In genomic region chr10:17854044-17854652, GRCh38 we compare ENCODE assay signal across 17 cellular contexts. TPM values are rescaled to one million over a fixed set of nuclear protein-coding genes. Genes with fewer than 3 reads are reported as not detected.
A peak's percentile ranks its signal among the peaks of the same experiment; 100 is the strongest.
DNase-seq lines count a peak whose midpoint lies in the region; ATAC-seq and TF ChIP-seq lines count a peak whose summit lies in the region.
"Had no signal": no experiment of that assay in that cellular context is flagged by ENCODE, and none has a peak within 500 bp of the region (broad histone marks: within the 10 kb centered on the region; RNA-seq: fewer than 3 reads in every experiment).

No MANE protein-coding gene starts in this region.

- no peak overlapping the region for H2BK15ac ChIP-seq in H9 (ENCODE audit: low read depth, low read length)

- no peak overlapping the region for H2AFZ ChIP-seq in H9 (ENCODE audit: low read length)

- H3K4me1 ChIP-seq in H9 (ENCODE audit: insufficient read depth, low read length) = no peaks in the 10 kb centered on the region

- H2BK5ac ChIP-seq in H9 (ENCODE audit: insufficient read length, low read length) = no peak overlapping the region

- H3K23me2 ChIP-seq in H9 (ENCODE audit: insufficient read length, low read depth, low read length, poor library complexity, severe bottlenecking) = no peaks in the 10 kb centered on the region

- no peak overlapping the region for H3K27ac Mint-ChIP-seq in CD4-positive, alpha-beta T cell
- H3K27ac Mint-ChIP-seq in central memory CD8-positive, alpha-beta T cell (ENCODE audit: low read depth) = peak overlapping the region; percentile 12
- H3K27ac Mint-ChIP-seq in H9 = no peak overlapping the region
- no peak overlapping the region for H3K27ac Mint-ChIP-seq in stimulated activated memory B cell treated with anti-CD40 and anti-IgM and Interleukin-4, amounts not matched to agents 10 μg/mL and 1 μg/mL and 100 μg/mL, for 72 hours

- H3K56ac ChIP-seq in H9 (ENCODE audit: insufficient read length, low read depth, low read length) = no peak overlapping the region

- H3K18ac ChIP-seq in H9 (ENCODE audit: insufficient read length, low read depth, low read length) = no peak overlapping the region

- no peak overlapping the region for H3K14ac ChIP-seq in H9 (ENCODE audit: insufficient read depth, low read length)

- no peaks in the 10 kb centered on the region for H3K27me3 Mint-ChIP-seq in CD4-positive, alpha-beta T cell
- no peaks in the 10 kb centered on the region for H3K27me3 Mint-ChIP-seq in central memory CD8-positive, alpha-beta T cell
- H3K27me3 Mint-ChIP-seq in H9 (ENCODE audit: low read depth) = no peaks in the 10 kb centered on the region
- no peaks in the 10 kb centered on the region for H3K27me3 Mint-ChIP-seq in stimulated activated memory B cell treated with anti-CD40 and anti-IgM and Interleukin-4, amounts not matched to agents 10 μg/mL and 1 μg/mL and 100 μg/mL, for 72 hours

- peak; percentile 43 for ATAC-seq in CD4-positive, alpha-beta T cell (ENCODE audit: poor library complexity)
- ATAC-seq in GM18907 (IDR thresholded peaks at IDR 0.05; ENCODE audit: unreplicated experiment) (peak; percentile 59), HG03442 (IDR thresholded peaks at IDR 0.05; ENCODE audit: unreplicated experiment) (peak; percentile 69)
- ATAC-seq in central memory CD8-positive, alpha-beta T cell (replicated peaks; ENCODE audit: extremely low read depth, poor library complexity, severe bottlenecking) = peak; percentile 81
- no peak for ATAC-seq in stimulated activated memory B cell treated with anti-CD40 and anti-IgM and Interleukin-4, amounts not matched to agents 10 μg/mL and 1 μg/mL and 100 μg/mL, for 72 hours
- ATAC-seq: PC-3 had no signal

- H3K27ac ChIP-seq in CD4-positive, alpha-beta T cell (ENCODE audit: low read depth, low read length) = no peak overlapping the region
- H3K27ac ChIP-seq in H9 (ENCODE audit: insufficient read length, low read depth, low read length) = no peak overlapping the region
- H3K27ac ChIP-seq: KMS-11 had no signal

- no peaks in the 10 kb centered on the region for H3K79me1 ChIP-seq in H9 (ENCODE audit: insufficient read depth, low read depth, low read length, poor library complexity, severe bottlenecking)

- H4K5ac ChIP-seq in H9 (ENCODE audit: insufficient read length, low read depth, low read length) = no peak overlapping the region

- H2BK120ac ChIP-seq in H9 (ENCODE audit: low read depth, low read length, poor library complexity, severe bottlenecking) = no peak overlapping the region

- H2BK20ac ChIP-seq in H9 (ENCODE audit: low read depth, low read length, poor library complexity, severe bottlenecking) = no peak overlapping the region

- H3K79me2 ChIP-seq in H9 (ENCODE audit: insufficient read depth, low read length) = no peaks in the 10 kb centered on the region

- H3K36me3 Mint-ChIP-seq in CD4-positive, alpha-beta T cell (ENCODE audit: low read depth) = no peaks in the 10 kb centered on the region
- no peaks in the 10 kb centered on the region for H3K36me3 Mint-ChIP-seq in central memory CD8-positive, alpha-beta T cell (ENCODE audit: insufficient read depth)
- no peaks in the 10 kb centered on the region for H3K36me3 Mint-ChIP-seq in H9 (ENCODE audit: insufficient read depth in 1 of 3, low read depth in 3 of 3)
- H3K36me3 Mint-ChIP-seq in stimulated activated memory B cell treated with anti-CD40 and anti-IgM and Interleukin-4, amounts not matched to agents 10 μg/mL and 1 μg/mL and 100 μg/mL, for 72 hours = no peaks in the 10 kb centered on the region

- no peak overlapping the region for H2AK5ac ChIP-seq in H9 (ENCODE audit: insufficient read length, low read length)

- no peak overlapping the region for H2BK12ac ChIP-seq in H9 (ENCODE audit: insufficient read length, low read depth, low read length)

- TF ChIP-seq CTCF in CD4-positive, alpha-beta T cell (IDR thresholded peaks at IDR 0.05) = no peak
- TF ChIP-seq CTCF in H9 (conservative IDR thresholded peaks at IDR 0.05) = no peak

- H3K9ac ChIP-seq in H9 (ENCODE audit: extremely low read depth, insufficient read length, low read length) = no peak overlapping the region
- H3K9ac ChIP-seq: KMS-11, SK-N-SH had no signal

- no peak overlapping the region for H4K8ac ChIP-seq in H9 (replicated peaks; ENCODE audit: insufficient read length, low read depth, low read length)

- no peaks in the 10 kb centered on the region for H4K20me1 ChIP-seq in H9 (ENCODE audit: control insufficient read depth, insufficient read depth, insufficient read length)

- H3K9me3 ChIP-seq in CD4-positive, alpha-beta T cell (ENCODE audit: control insufficient read depth, low read length) = no peaks in the 10 kb centered on the region
- no peaks in the 10 kb centered on the region for H3K9me3 ChIP-seq in H9 (ENCODE audit: control insufficient read depth, low read depth, low read length)
- H3K9me3 ChIP-seq: SK-N-SH had no signal

- no CpG with 5 or more reads among the region's 7 CpGs for WGBS in H9 (ENCODE audit: extremely low coverage, insufficient read length, low lambda C conversion rate)

- H3K27me3 ChIP-seq in CD4-positive, alpha-beta T cell (ENCODE audit: control insufficient read depth, insufficient read depth, low read length) = no peaks in the 10 kb centered on the region
- H3K27me3 ChIP-seq in H9 (ENCODE audit: insufficient read depth, low read length) = no peaks in the 10 kb centered on the region

- no peak overlapping the region for H3T11ph ChIP-seq in H9 (ENCODE audit: low read length)

- DNase-seq in CD4-positive, alpha-beta T cell = no peak
- no peak for DNase-seq in central memory CD8-positive, alpha-beta T cell (ENCODE audit: low spot score in 2 of 2)
- no peak for DNase-seq in C1 segment of cervical spinal cord (lab: John Stamatoyannopoulos, UW)
- no peak for DNase-seq in A172 (ENCODE audit: low spot score)
- no peak for DNase-seq in H9
- DNase-seq: activated CD8-positive, alpha-beta memory T cell treated with anti-CD3 and anti-CD28 coated beads for 24 hours; activated gamma-delta T cell; NCI-H187; NCI-H510A treated with DMSO at 0.1 percent for 48 hours; nephron progenitor cell; PC-3; SK-N-SH had no signal

- H3K4me3 Mint-ChIP-seq in CD4-positive, alpha-beta T cell = no peak overlapping the region
- H3K4me3 Mint-ChIP-seq in central memory CD8-positive, alpha-beta T cell = no peak overlapping the region
- no peak overlapping the region for H3K4me3 Mint-ChIP-seq in H9
- no peak overlapping the region for H3K4me3 Mint-ChIP-seq in stimulated activated memory B cell treated with anti-CD40 and anti-IgM and Interleukin-4, amounts not matched to agents 10 μg/mL and 1 μg/mL and 100 μg/mL, for 72 hours
- H3K4me3 Mint-ChIP-seq: nephron progenitor cell had no signal

- H4K91ac ChIP-seq in H9 (ENCODE audit: insufficient read length, low read depth, low read length) = no peak overlapping the region

- H3K4me2 ChIP-seq in H9 (ENCODE audit: insufficient read depth, insufficient read length, low read length) = no peak overlapping the region
- H3K4me2 ChIP-seq: KMS-11, SK-N-SH had no signal

- no peak overlapping the region for H3K23ac ChIP-seq in H9 (ENCODE audit: insufficient read length, low read depth, low read length)

- peaks cover 5% of the 10 kb centered on the region for H3K4me1 Mint-ChIP-seq in CD4-positive, alpha-beta T cell (ENCODE audit: low read depth)
- H3K4me1 Mint-ChIP-seq in central memory CD8-positive, alpha-beta T cell = no peaks in the 10 kb centered on the region
- H3K4me1 Mint-ChIP-seq in H9 = peaks cover 9% of the 10 kb centered on the region in 2 experiments
- H3K4me1 Mint-ChIP-seq in stimulated activated memory B cell treated with anti-CD40 and anti-IgM and Interleukin-4, amounts not matched to agents 10 μg/mL and 1 μg/mL and 100 μg/mL, for 72 hours = peaks cover 8% of the 10 kb centered on the region

- intact Hi-C loops in CD4-positive, alpha-beta T cell (cut with DNase I, micrococcal nuclease) = no loop called here

- H3K9me3 Mint-ChIP-seq in CD4-positive, alpha-beta T cell = peaks cover 2% of the 10 kb centered on the region
- peaks cover 5% of the 10 kb centered on the region for H3K9me3 Mint-ChIP-seq in central memory CD8-positive, alpha-beta T cell
- no peaks in the 10 kb centered on the region; a peak in 1 of 5 replicates for H3K9me3 Mint-ChIP-seq in H9
- peaks cover 2% of the 10 kb centered on the region for H3K9me3 Mint-ChIP-seq in stimulated activated memory B cell treated with anti-CD40 and anti-IgM and Interleukin-4, amounts not matched to agents 10 μg/mL and 1 μg/mL and 100 μg/mL, for 72 hours

- no peak overlapping the region for H3K4ac ChIP-seq in H9 (ENCODE audit: low read depth, low read length)

- CTCF ChIA-PET in CD4-positive, alpha-beta T cell (lab: Charles Lee) = no interaction called here

- POLR2A ChIA-PET in CD4-positive, alpha-beta T cell (lab: Charles Lee) = no interaction called here

RNA-seq across cellular contexts. Expression of gene MRC1, which starts 45.0 kb away (rescaled TPM):
- under 1 TPM; 0.08 TPM for total RNA-seq in CD4-positive, alpha-beta T cell
- total RNA-seq in A172 (2014; rRNA removed; shearing (Covaris generic)) = not detected in 2 replicates
- total RNA-seq in H9 (2021) = not detected in 2 replicates
- total RNA-seq: epithelial cell of proximal tubule, PC-3 had no signal
